17 cellular contexts compared by ENCODE assay signal in genomic region chrX:95885074-95885473, GRCh38.
A peak's percentile ranks its signal among the peaks of the same experiment; 100 is the strongest.
DNase-seq lines count a peak whose midpoint lies in the region; ATAC-seq and TF ChIP-seq lines count a peak whose summit lies in the region.
"Had no signal": no experiment of that assay in that cellular context is flagged by ENCODE, and none has a peak within 500 bp of the region (broad histone marks: within the 10 kb centered on the region; RNA-seq: fewer than 3 reads in every experiment).

No MANE protein-coding gene starts in this region.

- no peaks in the 10 kb centered on the region for H3K27me3 Mint-ChIP-seq in effector memory CD8-positive, alpha-beta T cell
- H3K27me3 Mint-ChIP-seq: activated T-helper 17 cell treated with anti-CD3 and anti-CD28 coated beads, Interleukin-2, amount 50 U/mL, for 72 hours; progenitor cell of endocrine pancreas had no signal

- no peak for TF ChIP-seq CTCF in epithelial cell of esophagus (IDR thresholded peaks at IDR 0.05; ENCODE audit: insufficient read depth, low read depth, low read length, missing control alignments)
- no peak for TF ChIP-seq CTCF in smooth muscle cell (IDR thresholded peaks at IDR 0.05; ENCODE audit: borderline replicate concordance, insufficient read depth, poor library complexity, severe bottlenecking)

- DNase-seq in epithelial cell of esophagus (ENCODE audit: low read depth) (peak; percentile 42), kidney tubule cell (ENCODE audit: low spot score) (peak; percentile 1), smooth muscle cell (lab: John Stamatoyannopoulos, UW; ENCODE audit: unreplicated experiment) (no peak), NOMO-1 (lab: John Stamatoyannopoulos, UW; ENCODE audit: unreplicated experiment in 2 of 2) (no peak)
- DNase-seq in activated CD4-positive, alpha-beta T cell treated with anti-CD3 and anti-CD28 coated beads, Interleukin-2, amount 50 U/mL, for 48 hours = no peak
- DNase-seq in effector memory CD8-positive, alpha-beta T cell = no peak
- DNase-seq: activated CD4-positive, alpha-beta T cell treated with anti-CD3 and anti-CD28 coated beads, Interleukin-2, amount 50 U/mL, for 4 hours; KG1; NCI-H1694; NCI-H774; SIG-M5; stomach; T1000 had no signal

- no peaks in the 10 kb centered on the region for H3F3A ChIP-seq in smooth muscle cell (ENCODE audit: low read depth)

- no peak overlapping the region for H3K9ac ChIP-seq in smooth muscle cell (ENCODE audit: low read depth)

- H3K27ac ChIP-seq in smooth muscle cell (ENCODE audit: low read depth) = no peak overlapping the region
- H3K27ac ChIP-seq: stomach had no signal

- no peaks in the 10 kb centered on the region for H3K36me3 ChIP-seq in smooth muscle cell (ENCODE audit: low read depth)
- H3K36me3 ChIP-seq: stomach had no signal

- no peaks in the 10 kb centered on the region for H4K20me1 ChIP-seq in smooth muscle cell (ENCODE audit: low read depth)

- WGBS in smooth muscle cell (ENCODE audit: low lambda C conversion rate) = 50% methylated on average over 3 of the region's 3 CpGs

- peaks cover 1 to 7% of the 10 kb centered on the region in 2 donors for H3K9me3 Mint-ChIP-seq in effector memory CD8-positive, alpha-beta T cell
- H3K9me3 Mint-ChIP-seq: activated T-helper 17 cell treated with anti-CD3 and anti-CD28 coated beads, Interleukin-2, amount 50 U/mL, for 72 hours had no signal

- ATAC-seq in effector memory CD8-positive, alpha-beta T cell (replicated peaks) = no peak
- ATAC-seq: activated T-helper 17 cell treated with anti-CD3 and anti-CD28 coated beads, Interleukin-2, amount 50 U/mL, for 72 hours had no signal

- no peaks in the 10 kb centered on the region for H3K4me1 ChIP-seq in smooth muscle cell (ENCODE audit: low read depth)

- H3K4me3 ChIP-seq in epithelial cell of esophagus (ENCODE audit: low read length) = no peak overlapping the region
- H3K4me3 ChIP-seq in smooth muscle cell = no peak overlapping the region
- H3K4me3 ChIP-seq: stomach had no signal

- H3K27ac Mint-ChIP-seq in effector memory CD8-positive, alpha-beta T cell = no peak overlapping the region
- H3K27ac Mint-ChIP-seq: activated T-helper 17 cell treated with anti-CD3 and anti-CD28 coated beads, Interleukin-2, amount 50 U/mL, for 72 hours; CD14-positive monocyte; progenitor cell of endocrine pancreas had no signal

- H3K36me3 Mint-ChIP-seq in effector memory CD8-positive, alpha-beta T cell (ENCODE audit: insufficient read depth) = no peaks in the 10 kb centered on the region
- H3K36me3 Mint-ChIP-seq: CD14-positive monocyte had no signal

- no peaks in the 10 kb centered on the region for H3K79me2 ChIP-seq in smooth muscle cell (ENCODE audit: low read depth)

- H3K4me2 ChIP-seq in smooth muscle cell = peak overlapping the region; percentile 57

- H2AFZ ChIP-seq in smooth muscle cell (ENCODE audit: low read depth) = no peak overlapping the region

- H3K4me1 Mint-ChIP-seq in effector memory CD8-positive, alpha-beta T cell (ENCODE audit: low read depth in 2 of 2) = no peaks in the 10 kb centered on the region
- H3K4me1 Mint-ChIP-seq: activated T-helper 17 cell treated with anti-CD3 and anti-CD28 coated beads, Interleukin-2, amount 50 U/mL, for 72 hours; CD14-positive monocyte had no signal

- H3K9me3 ChIP-seq in smooth muscle cell (replicated peaks; ENCODE audit: low read depth) = peaks cover 4% of the 10 kb centered on the region
- H3K9me3 ChIP-seq: stomach had no signal

- H3K4me3 Mint-ChIP-seq in effector memory CD8-positive, alpha-beta T cell = no peak overlapping the region
- H3K4me3 Mint-ChIP-seq: activated T-helper 17 cell treated with anti-CD3 and anti-CD28 coated beads, Interleukin-2, amount 50 U/mL, for 72 hours; CD14-positive monocyte had no signal

- no peaks in the 10 kb centered on the region for H3K27me3 ChIP-seq in smooth muscle cell (ENCODE audit: low read depth)
- H3K27me3 ChIP-seq: stomach had no signal

TF ChIP-seq in PFSK-1, 5 proteins besides CTCF, POLR2A, EP300 and RAD21:
- 0 out of 2 replicates have a peak, but pooled peaks have one; percentile 37 for TF ChIP-seq POLR2AphosphoS5 (IDR thresholded peaks at IDR 0.05; ENCODE audit: low read depth, low read length)
- 0 out of 2 replicates have a peak, but pooled peaks have one; percentile 77 for TF ChIP-seq SIN3A (IDR thresholded peaks at IDR 0.05; ENCODE audit: borderline replicate concordance, insufficient read depth, low read length)
- TF ChIP-seq REST (IDR thresholded peaks at IDR 0.05; ENCODE audit: insufficient read depth in 1 of 2, low read depth in 2 of 2, low read length in 2 of 2) = peak in 1 of 2 experiments; percentile 69; a peak in 2 of 4 replicates
- no peak for TF ChIP-seq TAF1 (IDR thresholded peaks at IDR 0.05; ENCODE audit: borderline replicate concordance, insufficient read depth, low read length)

Comparison
In these comparisons a context has a peak if more than half of its experiments do, and no peak if none do; other contexts are left out.
1. DNase-seq: peak in epithelial cell of esophagus (single experiment) and kidney tubule cell (single experiment); none in smooth muscle cell (single experiment), activated CD4-positive, alpha-beta T cell treated with anti-CD3 and anti-CD28 coated beads, Interleukin-2, amount 50 U/mL, for 48 hours (0 of 2), effector memory CD8-positive, alpha-beta T cell (0 of 3) and NOMO-1 (0 of 2).